1 cellular context compared by ENCODE assay signal in the genomic region with DNA sequence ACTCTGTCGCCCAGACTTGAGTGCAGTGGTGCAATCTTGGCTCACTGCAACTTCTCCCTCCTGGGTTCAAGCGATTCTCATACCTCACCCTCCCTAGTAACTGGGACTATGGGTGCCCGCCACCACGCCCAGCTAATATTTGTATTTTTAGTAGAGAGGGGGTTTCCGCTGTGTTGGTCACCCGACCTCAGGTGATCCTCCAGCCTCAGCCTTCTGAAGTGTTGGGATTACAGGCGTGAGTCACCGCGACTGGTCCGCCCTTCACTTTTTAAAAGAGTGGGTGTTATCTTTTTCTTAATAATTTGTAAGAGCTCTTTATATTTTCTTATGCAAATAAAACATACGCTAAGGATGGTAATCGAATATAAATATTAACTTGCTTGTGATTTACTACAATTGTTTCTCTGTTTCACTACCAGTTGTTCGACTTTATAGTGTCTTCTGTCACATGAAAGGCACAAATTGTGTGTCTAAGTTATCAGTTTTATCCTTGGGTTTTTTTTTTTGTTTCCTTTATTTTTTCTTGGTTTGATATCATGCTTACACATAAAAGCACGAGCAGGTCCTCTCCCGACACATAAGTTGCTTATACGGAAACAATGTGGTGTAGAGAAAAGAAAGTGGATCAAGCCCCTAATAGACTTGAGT.
TF ChIP-seq lines count a peak whose summit lies in the region.

No MANE protein-coding gene starts in this region.

TF ChIP-seq in GM12878, 131 proteins besides CTCF, POLR2A, EP300 and RAD21:
- TF ChIP-seq, protein P1, sequence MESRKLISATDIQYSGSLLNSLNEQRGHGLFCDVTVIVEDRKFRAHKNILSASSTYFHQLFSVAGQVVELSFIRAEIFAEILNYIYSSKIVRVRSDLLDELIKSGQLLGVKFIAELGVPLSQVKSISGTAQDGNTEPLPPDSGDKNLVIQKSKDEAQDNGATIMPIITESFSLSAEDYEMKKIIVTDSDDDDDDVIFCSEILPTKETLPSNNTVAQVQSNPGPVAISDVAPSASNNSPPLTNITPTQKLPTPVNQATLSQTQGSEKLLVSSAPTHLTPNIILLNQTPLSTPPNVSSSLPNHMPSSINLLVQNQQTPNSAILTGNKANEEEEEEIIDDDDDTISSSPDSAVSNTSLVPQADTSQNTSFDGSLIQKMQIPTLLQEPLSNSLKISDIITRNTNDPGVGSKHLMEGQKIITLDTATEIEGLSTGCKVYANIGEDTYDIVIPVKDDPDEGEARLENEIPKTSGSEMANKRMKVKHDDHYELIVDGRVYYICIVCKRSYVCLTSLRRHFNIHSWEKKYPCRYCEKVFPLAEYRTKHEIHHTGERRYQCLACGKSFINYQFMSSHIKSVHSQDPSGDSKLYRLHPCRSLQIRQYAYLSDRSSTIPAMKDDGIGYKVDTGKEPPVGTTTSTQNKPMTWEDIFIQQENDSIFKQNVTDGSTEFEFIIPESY (IDR thresholded peaks at IDR 0.05): no peak
- TF ChIP-seq, protein P2, sequence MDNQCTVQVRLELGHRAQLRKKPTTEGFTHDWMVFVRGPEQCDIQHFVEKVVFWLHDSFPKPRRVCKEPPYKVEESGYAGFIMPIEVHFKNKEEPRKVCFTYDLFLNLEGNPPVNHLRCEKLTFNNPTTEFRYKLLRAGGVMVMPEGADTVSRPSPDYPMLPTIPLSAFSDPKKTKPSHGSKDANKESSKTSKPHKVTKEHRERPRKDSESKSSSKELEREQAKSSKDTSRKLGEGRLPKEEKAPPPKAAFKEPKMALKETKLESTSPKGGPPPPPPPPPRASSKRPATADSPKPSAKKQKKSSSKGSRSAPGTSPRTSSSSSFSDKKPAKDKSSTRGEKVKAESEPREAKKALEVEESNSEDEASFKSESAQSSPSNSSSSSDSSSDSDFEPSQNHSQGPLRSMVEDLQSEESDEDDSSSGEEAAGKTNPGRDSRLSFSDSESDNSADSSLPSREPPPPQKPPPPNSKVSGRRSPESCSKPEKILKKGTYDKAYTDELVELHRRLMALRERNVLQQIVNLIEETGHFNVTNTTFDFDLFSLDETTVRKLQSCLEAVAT (IDR thresholded peaks at IDR 0.05): 0 out of 2 replicates have a peak, but pooled peaks have one; percentile 11
- TF ChIP-seq IKZF2 (IDR thresholded peaks at IDR 0.05) (0 out of 4 replicates have a peak, but pooled peaks of 1 of the 2 experiments have one; percentile 20), SMARCA5 (IDR thresholded peaks at IDR 0.05) (0 out of 2 replicates have a peak, but pooled peaks have one; percentile 43), EED (IDR thresholded peaks at IDR 0.05; ENCODE audit: low read depth) (peak; percentile 35; the same call in 1 of the 2 replicates), RBBP5 (conservative IDR thresholded peaks at IDR 0.05) (no peak), IKZF1 (conservative IDR thresholded peaks at IDR 0.05) (peak; percentile 17; the same call in 1 of the 2 replicates), PML (IDR thresholded peaks at IDR 0.05; ENCODE audit: low read length) (no peak), RELA (IDR thresholded peaks at IDR 0.05; ENCODE audit: borderline replicate concordance, partially characterized antibody) (peak; percentile 89), BHLHE40 (IDR thresholded peaks at IDR 0.05; ENCODE audit: borderline replicate concordance in 1 of 2, low read depth in 2 of 2, low read length in 1 of 2) (peak; percentile 82 to 90), DPF2 (IDR thresholded peaks at IDR 0.05) (0 out of 2 replicates have a peak, but pooled peaks have one; percentile 16), GATAD2B (conservative IDR thresholded peaks at IDR 0.05; ENCODE audit: low read depth) (no peak; the same call in 1 of the 2 replicates), JUNB (IDR thresholded peaks at IDR 0.05) (peak; percentile 25; the same call in 1 of the 2 replicates), ZNF384 (IDR thresholded peaks at IDR 0.05; ENCODE audit: borderline replicate concordance, low read depth, low read length) (no peak), RUNX3 (IDR thresholded peaks at IDR 0.05; ENCODE audit: low read length) (0 out of 2 replicates have a peak, but pooled peaks have one; percentile 10)
- TF ChIP-seq, protein P3, sequence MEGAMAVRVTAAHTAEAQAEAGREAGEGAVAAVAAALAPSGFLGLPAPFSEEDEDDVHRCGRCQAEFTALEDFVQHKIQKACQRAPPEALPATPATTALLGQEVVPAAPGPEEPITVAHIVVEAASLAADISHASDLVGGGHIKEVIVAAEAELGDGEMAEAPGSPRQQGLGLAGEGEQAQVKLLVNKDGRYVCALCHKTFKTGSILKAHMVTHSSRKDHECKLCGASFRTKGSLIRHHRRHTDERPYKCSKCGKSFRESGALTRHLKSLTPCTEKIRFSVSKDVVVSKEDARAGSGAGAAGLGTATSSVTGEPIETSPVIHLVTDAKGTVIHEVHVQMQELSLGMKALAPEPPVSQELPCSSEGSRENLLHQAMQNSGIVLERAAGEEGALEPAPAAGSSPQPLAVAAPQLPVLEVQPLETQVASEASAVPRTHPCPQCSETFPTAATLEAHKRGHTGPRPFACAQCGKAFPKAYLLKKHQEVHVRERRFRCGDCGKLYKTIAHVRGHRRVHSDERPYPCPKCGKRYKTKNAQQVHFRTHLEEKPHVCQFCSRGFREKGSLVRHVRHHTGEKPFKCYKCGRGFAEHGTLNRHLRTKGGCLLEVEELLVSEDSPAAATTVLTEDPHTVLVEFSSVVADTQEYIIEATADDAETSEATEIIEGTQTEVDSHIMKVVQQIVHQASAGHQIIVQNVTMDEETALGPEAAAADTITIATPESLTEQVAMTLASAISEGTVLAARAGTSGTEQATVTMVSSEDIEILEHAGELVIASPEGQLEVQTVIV (IDR thresholded peaks at IDR 0.05; ENCODE audit: borderline replicate concordance, partially characterized antibody): no peak
- TF ChIP-seq, protein P4, sequence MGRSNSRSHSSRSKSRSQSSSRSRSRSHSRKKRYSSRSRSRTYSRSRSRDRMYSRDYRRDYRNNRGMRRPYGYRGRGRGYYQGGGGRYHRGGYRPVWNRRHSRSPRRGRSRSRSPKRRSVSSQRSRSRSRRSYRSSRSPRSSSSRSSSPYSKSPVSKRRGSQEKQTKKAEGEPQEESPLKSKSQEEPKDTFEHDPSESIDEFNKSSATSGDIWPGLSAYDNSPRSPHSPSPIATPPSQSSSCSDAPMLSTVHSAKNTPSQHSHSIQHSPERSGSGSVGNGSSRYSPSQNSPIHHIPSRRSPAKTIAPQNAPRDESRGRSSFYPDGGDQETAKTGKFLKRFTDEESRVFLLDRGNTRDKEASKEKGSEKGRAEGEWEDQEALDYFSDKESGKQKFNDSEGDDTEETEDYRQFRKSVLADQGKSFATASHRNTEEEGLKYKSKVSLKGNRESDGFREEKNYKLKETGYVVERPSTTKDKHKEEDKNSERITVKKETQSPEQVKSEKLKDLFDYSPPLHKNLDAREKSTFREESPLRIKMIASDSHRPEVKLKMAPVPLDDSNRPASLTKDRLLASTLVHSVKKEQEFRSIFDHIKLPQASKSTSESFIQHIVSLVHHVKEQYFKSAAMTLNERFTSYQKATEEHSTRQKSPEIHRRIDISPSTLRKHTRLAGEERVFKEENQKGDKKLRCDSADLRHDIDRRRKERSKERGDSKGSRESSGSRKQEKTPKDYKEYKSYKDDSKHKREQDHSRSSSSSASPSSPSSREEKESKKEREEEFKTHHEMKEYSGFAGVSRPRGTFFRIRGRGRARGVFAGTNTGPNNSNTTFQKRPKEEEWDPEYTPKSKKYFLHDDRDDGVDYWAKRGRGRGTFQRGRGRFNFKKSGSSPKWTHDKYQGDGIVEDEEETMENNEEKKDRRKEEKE (IDR thresholded peaks at IDR 0.05): no peak
- TF ChIP-seq, protein P5, sequence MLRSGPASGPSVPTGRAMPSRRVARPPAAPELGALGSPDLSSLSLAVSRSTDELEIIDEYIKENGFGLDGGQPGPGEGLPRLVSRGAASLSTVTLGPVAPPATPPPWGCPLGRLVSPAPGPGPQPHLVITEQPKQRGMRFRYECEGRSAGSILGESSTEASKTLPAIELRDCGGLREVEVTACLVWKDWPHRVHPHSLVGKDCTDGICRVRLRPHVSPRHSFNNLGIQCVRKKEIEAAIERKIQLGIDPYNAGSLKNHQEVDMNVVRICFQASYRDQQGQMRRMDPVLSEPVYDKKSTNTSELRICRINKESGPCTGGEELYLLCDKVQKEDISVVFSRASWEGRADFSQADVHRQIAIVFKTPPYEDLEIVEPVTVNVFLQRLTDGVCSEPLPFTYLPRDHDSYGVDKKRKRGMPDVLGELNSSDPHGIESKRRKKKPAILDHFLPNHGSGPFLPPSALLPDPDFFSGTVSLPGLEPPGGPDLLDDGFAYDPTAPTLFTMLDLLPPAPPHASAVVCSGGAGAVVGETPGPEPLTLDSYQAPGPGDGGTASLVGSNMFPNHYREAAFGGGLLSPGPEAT (IDR thresholded peaks at IDR 0.05; ENCODE audit: low read depth): peak; percentile 74
- TF ChIP-seq, protein P6, sequence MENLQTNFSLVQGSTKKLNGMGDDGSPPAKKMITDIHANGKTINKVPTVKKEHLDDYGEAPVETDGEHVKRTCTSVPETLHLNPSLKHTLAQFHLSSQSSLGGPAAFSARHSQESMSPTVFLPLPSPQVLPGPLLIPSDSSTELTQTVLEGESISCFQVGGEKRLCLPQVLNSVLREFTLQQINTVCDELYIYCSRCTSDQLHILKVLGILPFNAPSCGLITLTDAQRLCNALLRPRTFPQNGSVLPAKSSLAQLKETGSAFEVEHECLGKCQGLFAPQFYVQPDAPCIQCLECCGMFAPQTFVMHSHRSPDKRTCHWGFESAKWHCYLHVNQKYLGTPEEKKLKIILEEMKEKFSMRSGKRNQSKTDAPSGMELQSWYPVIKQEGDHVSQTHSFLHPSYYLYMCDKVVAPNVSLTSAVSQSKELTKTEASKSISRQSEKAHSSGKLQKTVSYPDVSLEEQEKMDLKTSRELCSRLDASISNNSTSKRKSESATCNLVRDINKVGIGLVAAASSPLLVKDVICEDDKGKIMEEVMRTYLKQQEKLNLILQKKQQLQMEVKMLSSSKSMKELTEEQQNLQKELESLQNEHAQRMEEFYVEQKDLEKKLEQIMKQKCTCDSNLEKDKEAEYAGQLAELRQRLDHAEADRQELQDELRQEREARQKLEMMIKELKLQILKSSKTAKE (IDR thresholded peaks at IDR 0.05; ENCODE audit: low read depth, poor library complexity, severe bottlenecking): peak; percentile 16
